ENCODE assay signal across 17 cellular contexts in genomic region chrX:18872621-18873020, GRCh38.
DNase-seq lines count a peak whose midpoint lies in the region; ATAC-seq, FAIRE-seq and TF ChIP-seq lines count a peak whose summit lies in the region.
"Had no signal": no experiment of that assay in that cellular context is flagged by ENCODE, and none has a peak within 500 bp of the region (broad histone marks: within the 10 kb centered on the region; RNA-seq: fewer than 3 reads in every experiment).

No MANE protein-coding gene starts in this region.

- H3K4me1 ChIP-seq in A549: peaks cover 24% of the 10 kb centered on the region
- no peaks in the 10 kb centered on the region for H3K4me1 ChIP-seq in Panc1 (ENCODE audit: control insufficient read depth, insufficient read depth, low read length)
- H3K4me1 ChIP-seq in esophagus squamous epithelium: peaks cover 0 to 20% (median 6%) of the 10 kb centered on the region in 3 donors
- peaks cover 13% of the 10 kb centered on the region for H3K4me1 ChIP-seq in rectal smooth muscle tissue (ENCODE audit: control insufficient read depth, insufficient read depth, low read length)
- H3K4me1 ChIP-seq: upper lobe of right lung had no signal

- CTCF ChIA-PET in A549 (lab: Yijun Ruan, JAX): interaction anchor here (1.9 kb wide), 1 partner anchor 11 kb away, joined by 4 read pairs; no protein-coding TSS in a partner anchor
- CTCF ChIA-PET in Panc1 (lab: Charles Lee): no interaction called here

- H3K4me2 ChIP-seq in A549: peak overlapping the region; percentile 52

- WGBS in A549 (ENCODE audit: missing lambda C conversion rate): 90% methylated on average over 7 of the region's 8 CpGs
- WGBS in esophagus squamous epithelium, 2 donors: 91 to 96% methylated on average over 4 to 8 of the region's 8 CpGs

- no peaks in the 10 kb centered on the region for H3K27me3 ChIP-seq in Panc1 (ENCODE audit: control insufficient read depth, insufficient read depth, low read length)
- H3K27me3 ChIP-seq in esophagus squamous epithelium: no peaks in the 10 kb centered on the region
- no peaks in the 10 kb centered on the region for H3K27me3 ChIP-seq in rectal smooth muscle tissue (ENCODE audit: control insufficient read depth, insufficient read depth, low read length)
- H3K27me3 ChIP-seq: SJSA1, upper lobe of right lung had no signal

- in situ Hi-C loops in Panc1 (cut with HindIII; ENCODE audit: low pct_unique_long_range_greater_than_20kb, low sequenced_read_pairs): no loop called here

- H3K4me3 ChIP-seq in A549 (no peak overlapping the region), Panc1 (ENCODE audit: low read depth in 2 of 2, low read length in 2 of 2) (no peak overlapping the region), esophagus squamous epithelium (no peak overlapping the region), rectal smooth muscle tissue (ENCODE audit: low read length) (no peak overlapping the region)
- H3K4me3 ChIP-seq: GM12878, SJSA1, upper lobe of right lung had no signal

- ATAC-seq in A549: no peak
- ATAC-seq in Panc1: 0 out of 2 replicates have a peak, but pooled peaks have one; percentile 17
- ATAC-seq in GM19023 (IDR thresholded peaks at IDR 0.05; ENCODE audit: unreplicated experiment): no peak
- ATAC-seq: GM12878, upper lobe of right lung had no signal

- no peak for TF ChIP-seq EP300 in A549 (IDR thresholded peaks at IDR 0.05)

- H3K36me3 ChIP-seq in Panc1 (ENCODE audit: control insufficient read depth, insufficient read depth, low read length) (no peaks in the 10 kb centered on the region), esophagus squamous epithelium (no peaks in the 10 kb centered on the region), rectal smooth muscle tissue (ENCODE audit: control insufficient read depth, insufficient read depth, low read length) (no peaks in the 10 kb centered on the region)
- H3K36me3 ChIP-seq: SJSA1, upper lobe of right lung had no signal

- no peak for DNase-seq in A549 (ENCODE audit: low read depth in 1 of 2, low spot score in 1 of 2)
- no peak for DNase-seq in Panc1 (ENCODE audit: low read depth, low spot score)
- DNase-seq in esophagus squamous epithelium (lab: John Stamatoyannopoulos, UW): no peak
- no peak for DNase-seq in posterior cingulate gyrus
- DNase-seq in NCI-H524 (lab: John Stamatoyannopoulos, UW): no peak
- DNase-seq in NCI-H1092 (lab: John Stamatoyannopoulos, UW): no peak
- DNase-seq: activated CD4-positive, alpha-beta T cell treated with anti-CD3 and anti-CD28 coated beads, Interleukin-2, amount 10 ng/mL, durations not matched to agents 7 days and 5 days; activated T-cell treated with anti-CD3 and anti-CD28 coated beads, Interleukin-2, amount 50 U/mL, for 4 hours; cortex of kidney; Kasumi-1; NCI-H345; upper lobe of right lung had no signal

- H3K9ac ChIP-seq in rectal smooth muscle tissue (ENCODE audit: low read length): no peak overlapping the region

- POLR2A ChIA-PET in A549 (lab: Yijun Ruan, JAX) (no interaction called here), Panc1 (lab: Charles Lee) (no interaction called here)

- no TSS peak for BruUV-seq in Panc1 (replicated peaks; lab: Mats Ljungman, UMichigan)

- TF ChIP-seq POLR2A in A549 (IDR thresholded peaks at IDR 0.05; ENCODE audit: low read length): no peak
- TF ChIP-seq POLR2A in esophagus squamous epithelium (IDR thresholded peaks at IDR 0.05): no peak

- TF ChIP-seq CTCF in A549 (IDR thresholded peaks at IDR 0.05) (no peak), Panc1 (IDR thresholded peaks at IDR 0.05) (no peak), esophagus squamous epithelium (IDR thresholded peaks at IDR 0.05) (no peak)

- no peak for FAIRE-seq in A549 (lab: Jason Lieb, UNC)
- FAIRE-seq: GM12878, H54 had no signal

- intact Hi-C loops in Panc1 (cut with micrococcal nuclease; ENCODE audit: unreplicated experiment): no loop called here
- intact Hi-C loops in esophagus squamous epithelium (cut with DNase I): no loop called here
- intact Hi-C loops in posterior cingulate gyrus (cut with DNase I): no loop called here

- no peak for TF ChIP-seq RAD21 in A549 (conservative IDR thresholded peaks at IDR 0.05 in 1 of 2, IDR thresholded peaks at IDR 0.05 in 1 of 2)

- H3K27ac ChIP-seq in A549: peak overlapping the region; percentile 77 to 82; a peak in 5 of 6 replicates
- no peak overlapping the region for H3K27ac ChIP-seq in Panc1 (ENCODE audit: low read length)
- H3K27ac ChIP-seq in esophagus squamous epithelium: peak overlapping the region in 3 of 4 donors; percentile 12 to 69 (median 60)
- peak overlapping the region; percentile 56 for H3K27ac ChIP-seq in rectal smooth muscle tissue (ENCODE audit: low read depth, low read length)
- H3K27ac ChIP-seq: SJSA1, upper lobe of right lung had no signal

- H3K9me3 ChIP-seq in A549: no peaks in the 10 kb centered on the region
- no peaks in the 10 kb centered on the region for H3K9me3 ChIP-seq in Panc1 (ENCODE audit: control insufficient read depth, insufficient read depth, low read depth, low read length)
- no peaks in the 10 kb centered on the region for H3K9me3 ChIP-seq in esophagus squamous epithelium
- H3K9me3 ChIP-seq: SJSA1, upper lobe of right lung had no signal

TF ChIP-seq in A549, 52 proteins besides CTCF, POLR2A, EP300 and RAD21:
- TF ChIP-seq FOXS1 (CRISPR knock-in tag; IDR thresholded peaks at IDR 0.05) (no peak), HES2 (IDR thresholded peaks at IDR 0.05) (no peak), ZC3H11A (IDR thresholded peaks at IDR 0.05) (no peak)
TF ChIP-seq in A549: peak in this region for 0.
